In the genomic region with DNA sequence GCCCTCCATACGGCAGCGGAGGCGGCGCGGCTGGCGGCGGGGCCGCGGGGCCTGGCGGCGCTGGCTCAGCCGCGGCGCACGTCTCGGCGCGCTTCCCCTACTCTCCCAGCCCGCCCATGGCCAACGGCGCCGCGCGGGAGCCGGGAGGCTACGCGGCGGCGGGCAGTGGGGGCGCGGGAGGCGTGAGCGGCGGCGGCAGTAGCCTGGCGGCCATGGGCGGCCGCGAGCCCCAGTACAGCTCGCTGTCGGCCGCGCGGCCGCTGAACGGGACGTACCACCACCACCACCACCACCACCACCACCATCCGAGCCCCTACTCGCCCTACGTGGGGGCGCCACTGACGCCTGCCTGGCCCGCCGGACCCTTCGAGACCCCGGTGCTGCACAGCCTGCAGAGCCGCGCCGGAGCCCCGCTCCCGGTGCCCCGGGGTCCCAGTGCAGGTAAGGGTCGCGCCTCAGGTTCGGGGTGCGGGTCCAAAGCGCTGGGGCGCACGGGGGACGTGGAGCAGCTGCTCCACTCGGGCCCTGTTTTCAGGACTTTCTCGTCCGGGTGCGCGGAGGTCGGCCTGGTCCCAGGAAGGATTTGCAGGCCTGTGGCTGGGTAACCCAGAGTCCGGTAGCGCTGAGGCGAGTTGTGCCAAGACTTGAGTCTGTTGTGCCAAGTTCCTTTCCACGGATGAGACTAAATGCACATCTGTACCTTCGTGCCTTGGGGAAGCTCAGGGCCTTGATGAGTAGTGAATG, we compare ENCODE assay signal across 10 cellular contexts. TPM values are rescaled to one million over a fixed set of nuclear protein-coding genes. Genes with fewer than 3 reads are reported as not detected.
DNase-seq lines count a peak whose midpoint lies in the region; ATAC-seq and TF ChIP-seq lines count a peak whose summit lies in the region.
"Had no signal": no experiment of that assay in that cellular context is flagged by ENCODE, and none has a peak within 500 bp of the region (broad histone marks: within the 10 kb centered on the region; RNA-seq: fewer than 3 reads in every experiment).

No MANE protein-coding gene starts in this region.

- peaks cover 8% of the 10 kb centered on the region for H3K4me1 ChIP-seq in body of pancreas
- no peaks in the 10 kb centered on the region for H3K4me1 ChIP-seq in hepatocyte (ENCODE audit: insufficient read depth)
- H3K4me1 ChIP-seq in psoas muscle: peaks cover 10% of the 10 kb centered on the region

- H3K27me3 Mint-ChIP-seq in Calu3 (ENCODE audit: unreplicated experiment): no peaks in the 10 kb centered on the region

- H3K79me2 ChIP-seq in hepatocyte: peaks cover 90% of the 10 kb centered on the region

- no TSS peak for BruUV-seq in Calu3 (replicated peaks; lab: Mats Ljungman, UMichigan)

- no peak for TF ChIP-seq POLR2A in body of pancreas (IDR thresholded peaks at IDR 0.05)

- H2AFZ ChIP-seq in hepatocyte: no peak overlapping the region

- peaks cover 58% of the 10 kb centered on the region for H4K20me1 ChIP-seq in hepatocyte (ENCODE audit: insufficient read depth, poor library complexity, severe bottlenecking)

- H3K27me3 ChIP-seq in body of pancreas: no peaks in the 10 kb centered on the region
- no peaks in the 10 kb centered on the region for H3K27me3 ChIP-seq in hepatocyte
- peaks cover 11 to 96% (median 60%) of the 10 kb centered on the region in 3 donors for H3K27me3 ChIP-seq in psoas muscle (ENCODE audit: insufficient read depth in 3 of 3, low read length in 2 of 3)

- peaks cover 94% of the 10 kb centered on the region for H3K36me3 Mint-ChIP-seq in Calu3 (ENCODE audit: insufficient read depth, unreplicated experiment)

- H3K9me2 ChIP-seq in hepatocyte (replicated peaks; ENCODE audit: insufficient read depth): no peaks in the 10 kb centered on the region

- peak overlapping the region; percentile 95 to 100 (median 98) for H3K27ac ChIP-seq in body of pancreas
- H3K27ac ChIP-seq in hepatocyte: peak overlapping the region; percentile 100
- no peak overlapping the region for H3K27ac ChIP-seq in psoas muscle

- H3K36me3 ChIP-seq in body of pancreas (replicated peaks in 1 of 2; ENCODE audit: insufficient read depth in 1 of 2, low read depth in 2 of 2): no peaks in the 10 kb centered on the region
- no peaks in the 10 kb centered on the region for H3K36me3 ChIP-seq in hepatocyte (replicated peaks; ENCODE audit: insufficient read depth, low read depth)
- no peaks in the 10 kb centered on the region for H3K36me3 ChIP-seq in psoas muscle (ENCODE audit: insufficient read depth in 1 of 2, low read depth in 1 of 2)

- no peaks in the 10 kb centered on the region for H3K9me3 ChIP-seq in body of pancreas
- H3K9me3 ChIP-seq in hepatocyte (ENCODE audit: low read depth): no peaks in the 10 kb centered on the region
- no peaks in the 10 kb centered on the region for H3K9me3 ChIP-seq in psoas muscle

- intact Hi-C loops in Calu3 (cut with micrococcal nuclease; ENCODE audit: unreplicated experiment): no loop called here
- intact Hi-C loops in body of pancreas (cut with DNase I): loop anchor here (10.0 kb wide), 2 partner anchors 177 to 393 kb away; no protein-coding TSS in a partner anchor
- intact Hi-C loops in psoas muscle (cut with DNase I): loop anchor here in 1 of 2 donors (10.0 kb wide), 1 partner anchor 393 kb away; no protein-coding TSS in a partner anchor

- H3K4me3 ChIP-seq in body of pancreas: peak overlapping the region; percentile 42 to 49
- peak overlapping the region; percentile 98 for H3K4me3 ChIP-seq in hepatocyte
- peak overlapping the region; percentile 85 for H3K4me3 ChIP-seq in psoas muscle

- ATAC-seq in body of pancreas (no peak), psoas muscle (no peak)

- CTCF ChIA-PET in Calu3 (lab: Charles Lee): interaction anchor here (3.3 kb wide), 1 partner anchor 14 kb away, joined by 21 read pairs; no protein-coding TSS in a partner anchor

- no peak for DNase-seq in Calu3
- peak; percentile 32 to 50 (median 50) for DNase-seq in body of pancreas
- DNase-seq in hepatocyte (ENCODE audit: low spot score): no peak
- DNase-seq in psoas muscle: no peak
- DNase-seq in Ammon's horn (ENCODE audit: low spot score): no peak
- no peak for DNase-seq in DMS153 treated with DMSO at 0.1 percent for 48 hours (lab: John Stamatoyannopoulos, UW; ENCODE audit: unreplicated experiment)
- no peak for DNase-seq in stimulated activated CD4-positive, alpha-beta T cell treated with anti-CD3 and anti-CD28 coated beads, Interleukin-4, amount 100 ng/mL, for 24 hours
- no peak for DNase-seq in NK-92 (lab: John Stamatoyannopoulos, UW; ENCODE audit: unreplicated experiment)
- DNase-seq: activated T-cell treated with anti-CD3 and anti-CD28 coated beads, Interleukin-2, amount 50 U/mL, for 1 hour; T-helper 2 cell had no signal

- peak overlapping the region; percentile 98 for H3K4me3 Mint-ChIP-seq in Calu3 (ENCODE audit: low read depth, unreplicated experiment)

- TF ChIP-seq CTCF in Calu3 (IDR thresholded peaks at IDR 0.05; ENCODE audit: unreplicated experiment) (no peak), body of pancreas (IDR thresholded peaks at IDR 0.05) (no peak), hepatocyte (IDR thresholded peaks at IDR 0.05; ENCODE audit: poor library complexity) (no peak), psoas muscle (IDR thresholded peaks at IDR 0.05) (no peak)

- H3K27ac Mint-ChIP-seq in Calu3 (ENCODE audit: unreplicated experiment): peak overlapping the region; percentile 98

- no peaks in the 10 kb centered on the region for H3K4me1 Mint-ChIP-seq in Calu3 (ENCODE audit: low read depth, unreplicated experiment)

- H3K4me2 ChIP-seq in hepatocyte: peak overlapping the region; percentile 85

- WGBS in body of pancreas, 2 donors: 4 to 17% methylated on average over 11 to 78 of the region's 81 CpGs
- 6% methylated on average over 29 of the region's 81 CpGs for WGBS in hepatocyte (ENCODE audit: low lambda C conversion rate, missing lambda C conversion rate)
- WGBS in psoas muscle, 3 donors: 16 to 26% (median 17%) methylated on average over 35 to 81 of the region's 81 CpGs

- no peaks in the 10 kb centered on the region for H3K9me3 Mint-ChIP-seq in Calu3 (ENCODE audit: low read depth, unreplicated experiment)

RNA-seq across cellular contexts. Expression of a gene that starts 2.6 kb away (rescaled TPM):
- total RNA-seq in Calu3 (2022) (54.6 and 58.4 TPM in 2 replicates), body of pancreas (100 to 1,000 TPM in 1 of 2 donors, 10 to 100 TPM in 1; 41.8 to 114 TPM), hepatocyte (122 and 125 TPM in 2 replicates), psoas muscle (under 1 TPM; 0.53 to 0.92 (median 0.81) TPM)
- polyA plus RNA-seq in hepatocyte (116 and 128 TPM in 2 replicates), psoas muscle (under 1 TPM; 0.27 to 0.36 (median 0.35) TPM)

Comparison
In these comparisons a context has a peak if more than half of its experiments do, and no peak if none do; other contexts are left out.
1. DNase-seq: peak in body of pancreas (4 of 4); none in Calu3 (single experiment), hepatocyte (single experiment), psoas muscle (0 of 2), Ammon's horn (single experiment), DMS153 treated with DMSO at 0.1 percent for 48 hours (single experiment), stimulated activated CD4-positive, alpha-beta T cell treated with anti-CD3 and anti-CD28 coated beads, Interleukin-4, amount 100 ng/mL, for 24 hours (single experiment) and NK-92 (single experiment).
2. H3K4me3 ChIP-seq: peak in every context shown above with its lines; median percentile 98 in hepatocyte; 85 in psoas muscle; 46 in body of pancreas.
3. RNA of a gene that starts 2.6 kb away (total RNA-seq): 122 to 125 TPM in hepatocyte, 41.8 to 114 TPM in body of pancreas and 54.6 to 58.4 TPM in Calu3; 0.53 to 0.92 TPM in psoas muscle; every median in the first group is over 10 times any median in the second.